ENCODE assay signal across 13 cellular contexts in genomic region chr9:88949425-88949824, GRCh38. TPM values are rescaled to one million over a fixed set of nuclear protein-coding genes. Genes with fewer than 3 reads are reported as not detected.
DNase-seq lines count a peak whose midpoint lies in the region; ATAC-seq, FAIRE-seq and TF ChIP-seq lines count a peak whose summit lies in the region.
"Had no signal": no experiment of that assay in that cellular context is flagged by ENCODE, and none has a peak within 500 bp of the region (broad histone marks: within the 10 kb centered on the region; RNA-seq: fewer than 3 reads in every experiment).

No MANE protein-coding gene starts in this region.

- no peak for FAIRE-seq in GM12892 (lab: Jason Lieb, UNC)

- H3K36me3 ChIP-seq in A673 (ENCODE audit: insufficient read depth, low read length, poor library complexity, severe bottlenecking) (no peaks in the 10 kb centered on the region), lower lobe of right lung (no peaks in the 10 kb centered on the region)
- H3K36me3 ChIP-seq: BLaER1, Peyer's patch had no signal

- DNase-seq in A673 (ENCODE audit: low spot score) (peak; percentile 95), NCI-H1417 (lab: John Stamatoyannopoulos, UW) (peak; percentile 26 to 79 (median 34)), choroid plexus epithelial cell (ENCODE audit: low read depth) (peak; percentile 94), lower lobe of right lung (no peak), T-helper 1 cell (no peak), SIG-M5 (lab: John Stamatoyannopoulos, UW) (no peak), GM12892 (ENCODE audit: insufficient read length) (no peak)
- no peak for DNase-seq in effector CD4-positive, alpha-beta T cell
- DNase-seq: activated CD4-positive, CD25-positive, alpha-beta regulatory T cell treated with anti-CD3 and anti-CD28 coated beads, Interleukin-2, amount 50 U/mL, for 72 hours; erythroblast; mesendoderm; Peyer's patch had no signal

- H3K4me3 ChIP-seq in A673 (ENCODE audit: low read depth, low read length, poor library complexity, severe bottlenecking) (no peak overlapping the region), choroid plexus epithelial cell (ENCODE audit: low read depth, low read length) (no peak overlapping the region), lower lobe of right lung (no peak overlapping the region)
- H3K4me3 ChIP-seq: BLaER1, Peyer's patch had no signal

- no peaks in the 10 kb centered on the region for H3K27me3 ChIP-seq in A673 (replicated peaks; ENCODE audit: insufficient read depth, low read depth, low read length, poor library complexity)
- H3K27me3 ChIP-seq in lower lobe of right lung (ENCODE audit: low read depth): no peaks in the 10 kb centered on the region
- H3K27me3 ChIP-seq: BLaER1, Peyer's patch had no signal

- POLR2A ChIA-PET in A673 (lab: Charles Lee; ENCODE audit: low non-redundant PET): no interaction called here

- no peak for TF ChIP-seq POLR2A in GM12892 (IDR thresholded peaks at IDR 0.05; ENCODE audit: low read depth, low read length)

- intact Hi-C loops in A673 (cut with micrococcal nuclease; ENCODE audit: unreplicated experiment) (no loop called here), lower lobe of right lung (cut with DNase I) (no loop called here)

- H3K27ac ChIP-seq in A673 (ENCODE audit: low read depth, low read length, poor library complexity, severe bottlenecking) (peak overlapping the region; percentile 46), lower lobe of right lung (no peak overlapping the region)
- H3K27ac ChIP-seq: BLaER1 had no signal

- CTCF ChIA-PET in A673 (lab: Charles Lee): no interaction called here

- H3K9me3 ChIP-seq in A673 (ENCODE audit: low read depth, low read length, poor library complexity, severe bottlenecking): no peaks in the 10 kb centered on the region
- H3K9me3 ChIP-seq in lower lobe of right lung: no peaks in the 10 kb centered on the region
- H3K9me3 ChIP-seq: BLaER1, Peyer's patch had no signal

- peak; percentile 45 to 46 for ATAC-seq in lower lobe of right lung

- BruUV-seq in A673 (replicated peaks; lab: Mats Ljungman, UMichigan): no TSS peak

- TF ChIP-seq CTCF in A673 (conservative IDR thresholded peaks at IDR 0.05; ENCODE audit: low read depth, low read length): no peak
- no peak for TF ChIP-seq CTCF in choroid plexus epithelial cell (conservative IDR thresholded peaks at IDR 0.05; ENCODE audit: low read depth, low read length)
- no peak for TF ChIP-seq CTCF in lower lobe of right lung (IDR thresholded peaks at IDR 0.05)

- H3K4me1 ChIP-seq in A673 (ENCODE audit: insufficient read depth, low read length, poor library complexity, severe bottlenecking) (peaks cover 58% of the 10 kb centered on the region), lower lobe of right lung (peaks cover 15% of the 10 kb centered on the region)

RNA-seq across cellular contexts. Expression of gene S1PR3, which starts 41.8 kb away (rescaled TPM):
- total RNA-seq in A673 (2021) (42.9 and 50.9 TPM in 2 replicates), lower lobe of right lung (10.0 TPM)
- 0.08 TPM for polyA plus RNA-seq in GM12892 (2012; ENCODE audit: missing spikeins)

Comparison
In these comparisons a context has a peak if more than half of its experiments do, and no peak if none do; other contexts are left out.
1. DNase-seq: peak in A673 (single experiment), NCI-H1417 (3 of 3) and choroid plexus epithelial cell (single experiment); none in lower lobe of right lung (single experiment), T-helper 1 cell (0 of 5), SIG-M5 (single experiment), effector CD4-positive, alpha-beta T cell (single experiment) and GM12892 (single experiment).